25 cellular contexts compared by ENCODE assay signal in the genomic region with DNA sequence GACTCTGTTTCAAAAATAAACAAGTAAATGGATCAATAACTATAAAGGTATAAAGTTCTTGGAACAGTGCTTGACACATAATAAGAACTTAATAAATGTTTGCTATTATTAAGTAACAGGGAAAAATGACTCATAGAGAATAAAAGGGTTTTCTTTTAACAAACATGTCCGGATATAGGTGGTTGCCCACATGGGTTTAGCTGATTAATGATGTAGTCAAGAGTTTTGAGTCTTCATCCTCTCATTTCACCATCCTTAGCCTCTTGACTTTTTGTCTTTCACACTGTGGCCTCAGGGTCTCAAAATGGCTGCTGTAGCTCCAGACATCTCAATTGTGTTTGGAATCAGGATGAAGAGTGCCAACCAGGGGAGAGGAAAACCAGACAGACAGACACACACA.
A peak's percentile ranks its signal among the peaks of the same experiment; 100 is the strongest.
DNase-seq lines count a peak whose midpoint lies in the region; ATAC-seq, FAIRE-seq and TF ChIP-seq lines count a peak whose summit lies in the region.
"Had no signal": no experiment of that assay in that cellular context is flagged by ENCODE, and none has a peak within 500 bp of the region (broad histone marks: within the 10 kb centered on the region; RNA-seq: fewer than 3 reads in every experiment).

No MANE protein-coding gene starts in this region.

- ATAC-seq in stimulated activated effector memory CD8-positive, alpha-beta T cell treated with anti-CD3 and anti-CD28 coated beads, Interleukin-12 subunit alpha, Interleukin-12 subunit beta, amount 100 ng/mL, for 72 hours: peak; percentile 81
- ATAC-seq: CD8-positive, alpha-beta T cell; HepG2 had no signal

- no peaks in the 10 kb centered on the region for H3K27me3 ChIP-seq in bronchial epithelial cell (ENCODE audit: control insufficient read depth, insufficient read depth, low read length)
- H3K27me3 ChIP-seq: SJSA1 had no signal

- H3K27ac Mint-ChIP-seq in activated T-cell treated with anti-CD3 and anti-CD28 coated beads, Interleukin-2, amount 50 U/mL, for 24 hours: peak overlapping the region; percentile 68
- H3K27ac Mint-ChIP-seq in activated CD4-positive, alpha-beta memory T cell treated with anti-CD3 and anti-CD28 coated beads, Interleukin-2, amount 10 ng/mL, durations not matched to agents 7 days and 5 days: peak overlapping the region; percentile 59
- H3K27ac Mint-ChIP-seq in stimulated activated effector memory CD8-positive, alpha-beta T cell treated with anti-CD3 and anti-CD28 coated beads, Interleukin-12 subunit alpha, Interleukin-12 subunit beta, amount 100 ng/mL, for 72 hours: peak overlapping the region; percentile 41
- no peak overlapping the region for H3K27ac Mint-ChIP-seq in activated T-helper 1 cell treated with anti-CD3 and anti-CD28 coated beads, Interleukin-12 subunit alpha, Interleukin-12 subunit beta, Interleukin-2, Interleukin-4 antibody, amounts not matched to agents 30 ng/mL and 10 ng/mL and 1 ng/mL, durations not matched to agents 14 hours and 24 hours and 36 hours
- H3K27ac Mint-ChIP-seq: B cell; CD8-positive, alpha-beta T cell had no signal

- H3K36me3 Mint-ChIP-seq in activated T-cell treated with anti-CD3 and anti-CD28 coated beads, Interleukin-2, amount 50 U/mL, for 24 hours (ENCODE audit: low read depth): no peaks in the 10 kb centered on the region
- peaks cover 2% of the 10 kb centered on the region for H3K36me3 Mint-ChIP-seq in activated CD4-positive, alpha-beta memory T cell treated with anti-CD3 and anti-CD28 coated beads, Interleukin-2, amount 10 ng/mL, durations not matched to agents 7 days and 5 days (ENCODE audit: low read depth)
- H3K36me3 Mint-ChIP-seq in stimulated activated effector memory CD8-positive, alpha-beta T cell treated with anti-CD3 and anti-CD28 coated beads, Interleukin-12 subunit alpha, Interleukin-12 subunit beta, amount 100 ng/mL, for 72 hours: no peaks in the 10 kb centered on the region
- H3K36me3 Mint-ChIP-seq in activated T-helper 1 cell treated with anti-CD3 and anti-CD28 coated beads, Interleukin-12 subunit alpha, Interleukin-12 subunit beta, Interleukin-2, Interleukin-4 antibody, amounts not matched to agents 30 ng/mL and 10 ng/mL and 1 ng/mL, durations not matched to agents 14 hours and 24 hours and 36 hours (ENCODE audit: low read depth): peaks cover 3% of the 10 kb centered on the region
- H3K36me3 Mint-ChIP-seq: CD8-positive, alpha-beta T cell had no signal

- H3K27me3 Mint-ChIP-seq in activated T-cell treated with anti-CD3 and anti-CD28 coated beads, Interleukin-2, amount 50 U/mL, for 24 hours: peaks cover 21% of the 10 kb centered on the region
- peaks cover 14% of the 10 kb centered on the region for H3K27me3 Mint-ChIP-seq in activated CD4-positive, alpha-beta memory T cell treated with anti-CD3 and anti-CD28 coated beads, Interleukin-2, amount 10 ng/mL, durations not matched to agents 7 days and 5 days
- H3K27me3 Mint-ChIP-seq in activated T-helper 1 cell treated with anti-CD3 and anti-CD28 coated beads, Interleukin-12 subunit alpha, Interleukin-12 subunit beta, Interleukin-2, Interleukin-4 antibody, amounts not matched to agents 30 ng/mL and 10 ng/mL and 1 ng/mL, durations not matched to agents 14 hours and 24 hours and 36 hours (ENCODE audit: insufficient read depth): peaks cover 10% of the 10 kb centered on the region

- no peak for DNase-seq in activated T-cell treated with anti-CD3 and anti-CD28 coated beads, Interleukin-2, amount 50 U/mL, for 24 hours
- DNase-seq in activated T-cell treated with anti-CD3 and anti-CD28 coated beads for 4 hours: no peak
- no peak for DNase-seq in activated CD4-positive, alpha-beta memory T cell treated with anti-CD3 and anti-CD28 coated beads, Interleukin-2, amount 10 ng/mL, durations not matched to agents 7 days and 5 days
- peak; percentile 89 for DNase-seq in bronchial epithelial cell (ENCODE audit: low read depth)
- DNase-seq in stimulated activated effector memory CD8-positive, alpha-beta T cell treated with anti-CD3 and anti-CD28 coated beads, Interleukin-12 subunit alpha, Interleukin-12 subunit beta, amount 100 ng/mL, for 72 hours (ENCODE audit: low spot score in 2 of 2): no peak
- no peak for DNase-seq in activated T-helper 1 cell treated with anti-CD3 and anti-CD28 coated beads, Interleukin-12 subunit alpha, Interleukin-12 subunit beta, Interleukin-2, Interleukin-4 antibody, amounts not matched to agents 30 ng/mL and 10 ng/mL and 1 ng/mL, durations not matched to agents 14 hours and 24 hours and 36 hours (ENCODE audit: low spot score)
- no peak for DNase-seq in retina
- DNase-seq: Caco-2; CD8-positive, alpha-beta T cell; Kasumi-1; MV-4-11; NCI-H1105; NCI-H1436 treated with DMSO at 0.1 percent for 48 hours; NCI-H187 treated with DMSO at 0.1 percent for 48 hours; NCI-H2171 treated with DMSO at 0.1 percent for 48 hours; NCI-H446; NCI-H524 treated with DMSO at 0.1 percent for 48 hours; NCI-H774; Right ventricle myocardium superior; RPMI8226 had no signal

- H3K4me3 ChIP-seq in bronchial epithelial cell (ENCODE audit: low read depth, low read length): no peak overlapping the region
- H3K4me3 ChIP-seq: SJSA1 had no signal

- no peak for FAIRE-seq in bronchial epithelial cell (lab: Jason Lieb, UNC)
- FAIRE-seq: G401.6, H54, HepG2 had no signal

- H3K4me1 Mint-ChIP-seq in activated T-cell treated with anti-CD3 and anti-CD28 coated beads, Interleukin-2, amount 50 U/mL, for 24 hours (ENCODE audit: low read depth): peaks cover 30% of the 10 kb centered on the region
- peaks cover 25% of the 10 kb centered on the region for H3K4me1 Mint-ChIP-seq in activated CD4-positive, alpha-beta memory T cell treated with anti-CD3 and anti-CD28 coated beads, Interleukin-2, amount 10 ng/mL, durations not matched to agents 7 days and 5 days
- peaks cover 37% of the 10 kb centered on the region for H3K4me1 Mint-ChIP-seq in stimulated activated effector memory CD8-positive, alpha-beta T cell treated with anti-CD3 and anti-CD28 coated beads, Interleukin-12 subunit alpha, Interleukin-12 subunit beta, amount 100 ng/mL, for 72 hours
- H3K4me1 Mint-ChIP-seq in activated T-helper 1 cell treated with anti-CD3 and anti-CD28 coated beads, Interleukin-12 subunit alpha, Interleukin-12 subunit beta, Interleukin-2, Interleukin-4 antibody, amounts not matched to agents 30 ng/mL and 10 ng/mL and 1 ng/mL, durations not matched to agents 14 hours and 24 hours and 36 hours (ENCODE audit: low read depth): peaks cover 29% of the 10 kb centered on the region
- H3K4me1 Mint-ChIP-seq: B cell had no signal

- H3K4me3 Mint-ChIP-seq in activated T-cell treated with anti-CD3 and anti-CD28 coated beads, Interleukin-2, amount 50 U/mL, for 24 hours: no peak overlapping the region
- H3K4me3 Mint-ChIP-seq in activated CD4-positive, alpha-beta memory T cell treated with anti-CD3 and anti-CD28 coated beads, Interleukin-2, amount 10 ng/mL, durations not matched to agents 7 days and 5 days: no peak overlapping the region
- H3K4me3 Mint-ChIP-seq in stimulated activated effector memory CD8-positive, alpha-beta T cell treated with anti-CD3 and anti-CD28 coated beads, Interleukin-12 subunit alpha, Interleukin-12 subunit beta, amount 100 ng/mL, for 72 hours: no peak overlapping the region
- H3K4me3 Mint-ChIP-seq in activated T-helper 1 cell treated with anti-CD3 and anti-CD28 coated beads, Interleukin-12 subunit alpha, Interleukin-12 subunit beta, Interleukin-2, Interleukin-4 antibody, amounts not matched to agents 30 ng/mL and 10 ng/mL and 1 ng/mL, durations not matched to agents 14 hours and 24 hours and 36 hours: no peak overlapping the region
- H3K4me3 Mint-ChIP-seq: B cell; CD8-positive, alpha-beta T cell had no signal

- POLR2A ChIA-PET in activated CD4-positive, alpha-beta memory T cell treated with anti-CD3 and anti-CD28 coated beads, Interleukin-2, amount 10 ng/mL, durations not matched to agents 7 days and 5 days (lab: Charles Lee): interaction anchor here (0.9 to 1.1 kb wide), 2 partner anchors 15 to 18 kb away, joined by 3 to 4 read pairs; no protein-coding TSS in a partner anchor

- H3K9me3 Mint-ChIP-seq in activated T-cell treated with anti-CD3 and anti-CD28 coated beads, Interleukin-2, amount 50 U/mL, for 24 hours: peaks cover 2% of the 10 kb centered on the region
- peaks cover 2% of the 10 kb centered on the region for H3K9me3 Mint-ChIP-seq in activated CD4-positive, alpha-beta memory T cell treated with anti-CD3 and anti-CD28 coated beads, Interleukin-2, amount 10 ng/mL, durations not matched to agents 7 days and 5 days
- H3K9me3 Mint-ChIP-seq in stimulated activated effector memory CD8-positive, alpha-beta T cell treated with anti-CD3 and anti-CD28 coated beads, Interleukin-12 subunit alpha, Interleukin-12 subunit beta, amount 100 ng/mL, for 72 hours: peaks cover 3% of the 10 kb centered on the region
- H3K9me3 Mint-ChIP-seq in activated T-helper 1 cell treated with anti-CD3 and anti-CD28 coated beads, Interleukin-12 subunit alpha, Interleukin-12 subunit beta, Interleukin-2, Interleukin-4 antibody, amounts not matched to agents 30 ng/mL and 10 ng/mL and 1 ng/mL, durations not matched to agents 14 hours and 24 hours and 36 hours: peaks cover 3% of the 10 kb centered on the region

- TF ChIP-seq CTCF in bronchial epithelial cell (IDR thresholded peaks at IDR 0.05; ENCODE audit: insufficient read depth, low read length, severe bottlenecking): no peak

- no peaks in the 10 kb centered on the region for H3K36me3 ChIP-seq in bronchial epithelial cell (ENCODE audit: control insufficient read depth, insufficient read depth, low read length)
- H3K36me3 ChIP-seq: SJSA1 had no signal

- CTCF ChIA-PET in activated CD4-positive, alpha-beta memory T cell treated with anti-CD3 and anti-CD28 coated beads, Interleukin-2, amount 10 ng/mL, durations not matched to agents 7 days and 5 days (lab: Charles Lee): interaction anchor here (1.0 to 1.5 kb wide), 3 partner anchors 10 to 18 kb away, joined by 3 to 4 read pairs (median 3); no protein-coding TSS in a partner anchor

- intact Hi-C loops in activated T-helper 1 cell treated with anti-CD3 and anti-CD28 coated beads, Interleukin-12 subunit alpha, Interleukin-12 subunit beta, Interleukin-2, Interleukin-4 antibody, amounts not matched to agents 30 ng/mL and 10 ng/mL and 1 ng/mL, durations not matched to agents 14 hours and 24 hours and 36 hours (cut with micrococcal nuclease): no loop called here
